In genomic region chr18:4068552-4069158, GRCh38 we compare ENCODE assay signal across 8 cellular contexts.
DNase-seq lines count a peak whose midpoint lies in the region; ATAC-seq and TF ChIP-seq lines count a peak whose summit lies in the region.

No MANE protein-coding gene starts in this region.

- H3K4me1 Mint-ChIP-seq in activated CD4-positive, alpha-beta T cell treated with anti-CD3 and anti-CD28 coated beads for 36 hours, result no peaks in the 10 kb centered on the region

- CTCF ChIA-PET in A673 (lab: Charles Lee), result no interaction called here
- CTCF ChIA-PET in activated CD4-positive, alpha-beta T cell treated with anti-CD3 and anti-CD28 coated beads for 36 hours (lab: Charles Lee), result interaction anchor here (0.6 to 1.3 kb wide), 7 partner anchors 9 to 989 kb away, joined by 3 to 14 read pairs (median 3); no protein-coding TSS in a partner anchor

- no peaks in the 10 kb centered on the region for H3K9me3 Mint-ChIP-seq in activated CD4-positive, alpha-beta T cell treated with anti-CD3 and anti-CD28 coated beads for 36 hours (ENCODE audit: low read depth)

- no peak overlapping the region for H3K4me3 Mint-ChIP-seq in activated CD4-positive, alpha-beta T cell treated with anti-CD3 and anti-CD28 coated beads for 36 hours

- peak; percentile 73 for DNase-seq in A673 (ENCODE audit: low spot score)
- DNase-seq in GM10266 (ENCODE audit: extremely low spot score), result peak; percentile 33
- DNase-seq in NCI-H2029 treated with DMSO at 0.1 percent for 48 hours (lab: John Stamatoyannopoulos, UW), result peak; percentile 10
- peak; percentile 49 for DNase-seq in activated CD4-positive, alpha-beta T cell treated with anti-CD3 and anti-CD28 coated beads for 36 hours
- peak; percentile 61 for DNase-seq in fibroblast of peridontal ligament (ENCODE audit: extremely low read depth)
- DNase-seq in trophoblast cell, result peak; percentile 21 to 70
- no peak for DNase-seq in T-helper 9 cell

- POLR2A ChIA-PET in A673 (lab: Charles Lee; ENCODE audit: low non-redundant PET), result no interaction called here
- POLR2A ChIA-PET in activated CD4-positive, alpha-beta T cell treated with anti-CD3 and anti-CD28 coated beads for 36 hours (lab: Charles Lee), result no interaction called here

- no peak overlapping the region for H2BK120ac ChIP-seq in trophoblast cell (ENCODE audit: insufficient read depth, low read length, poor library complexity)

- H3K79me2 ChIP-seq in trophoblast cell (ENCODE audit: control insufficient read depth, insufficient read depth, low read length, poor library complexity), result no peaks in the 10 kb centered on the region

- no peaks in the 10 kb centered on the region for H3K36me3 Mint-ChIP-seq in activated CD4-positive, alpha-beta T cell treated with anti-CD3 and anti-CD28 coated beads for 36 hours (ENCODE audit: low read depth)

- H3K23ac ChIP-seq in trophoblast cell (ENCODE audit: low read length), result no peak overlapping the region

- no peak overlapping the region for H3K4me2 ChIP-seq in trophoblast cell (ENCODE audit: low read length)

- no peaks in the 10 kb centered on the region for H3K27me3 ChIP-seq in A673 (replicated peaks; ENCODE audit: insufficient read depth, low read depth, low read length, poor library complexity)
- H3K27me3 ChIP-seq in trophoblast cell (ENCODE audit: insufficient read depth, low read length), result no peaks in the 10 kb centered on the region

- no peak overlapping the region for H2BK5ac ChIP-seq in trophoblast cell (ENCODE audit: low read depth, low read length, poor library complexity)

- H3K4ac ChIP-seq in trophoblast cell (ENCODE audit: low read depth, low read length), result no peak overlapping the region

- no TSS peak for BruUV-seq in A673 (replicated peaks; lab: Mats Ljungman, UMichigan)

- H3K4me1 ChIP-seq in A673 (ENCODE audit: insufficient read depth, low read length, poor library complexity, severe bottlenecking), result no peaks in the 10 kb centered on the region
- H3K4me1 ChIP-seq in trophoblast cell (ENCODE audit: control insufficient read depth in 1 of 2, insufficient read depth in 2 of 2, low read length in 2 of 2), result no peaks in the 10 kb centered on the region

- no peak overlapping the region for H4K12ac ChIP-seq in trophoblast cell (ENCODE audit: low read depth, low read length)

- no peak overlapping the region for H2AFZ ChIP-seq in trophoblast cell (ENCODE audit: insufficient read depth, low read length, poor library complexity)

- H3K14ac ChIP-seq in trophoblast cell (ENCODE audit: low read length), result no peak overlapping the region

- peaks cover 14% of the 10 kb centered on the region for H3K9me3 ChIP-seq in A673 (ENCODE audit: low read depth, low read length, poor library complexity, severe bottlenecking)
- no peaks in the 10 kb centered on the region for H3K9me3 ChIP-seq in trophoblast cell (ENCODE audit: insufficient read depth, low read depth, low read length)

- no peak overlapping the region for H3K9ac ChIP-seq in trophoblast cell (ENCODE audit: low read length)

- no peak overlapping the region for H4K91ac ChIP-seq in trophoblast cell (ENCODE audit: low read depth, low read length)

- H3K4me3 ChIP-seq in A673 (ENCODE audit: low read depth, low read length, poor library complexity, severe bottlenecking), result no peak overlapping the region
- no peak overlapping the region for H3K4me3 ChIP-seq in trophoblast cell (ENCODE audit: low read depth, low read length)

- no peak overlapping the region for H3K18ac ChIP-seq in trophoblast cell (ENCODE audit: low read length)

- H3K27me3 Mint-ChIP-seq in activated CD4-positive, alpha-beta T cell treated with anti-CD3 and anti-CD28 coated beads for 36 hours, result peaks cover 12% of the 10 kb centered on the region

- H4K8ac ChIP-seq in trophoblast cell (ENCODE audit: low read depth, low read length), result no peak overlapping the region

- H3K36me3 ChIP-seq in A673 (ENCODE audit: insufficient read depth, low read length, poor library complexity, severe bottlenecking) (no peaks in the 10 kb centered on the region), trophoblast cell (ENCODE audit: control insufficient read depth in 1 of 2, insufficient read depth in 2 of 2, low read length in 2 of 2) (no peaks in the 10 kb centered on the region)

- H2AK5ac ChIP-seq in trophoblast cell (ENCODE audit: low read length), result no peak overlapping the region

- peak; percentile 65 for ATAC-seq in HG02763 (IDR thresholded peaks at IDR 0.05; ENCODE audit: unreplicated experiment)
- peak; percentile 58 for ATAC-seq in activated CD4-positive, alpha-beta T cell treated with anti-CD3 and anti-CD28 coated beads for 36 hours

- H2BK12ac ChIP-seq in trophoblast cell (ENCODE audit: low read length), result no peak overlapping the region

- no peaks in the 10 kb centered on the region for H3K79me1 ChIP-seq in trophoblast cell (ENCODE audit: low read length)

- H3K27ac Mint-ChIP-seq in activated CD4-positive, alpha-beta T cell treated with anti-CD3 and anti-CD28 coated beads for 36 hours, result no peak overlapping the region

- H3K27ac ChIP-seq in A673 (ENCODE audit: low read depth, low read length, poor library complexity, severe bottlenecking) (peak overlapping the region; percentile 21), trophoblast cell (ENCODE audit: low read depth, low read length) (no peak overlapping the region)

- TF ChIP-seq CTCF in A673 (conservative IDR thresholded peaks at IDR 0.05; ENCODE audit: low read depth, low read length) (peak; percentile 82), GM10266 (IDR thresholded peaks at IDR 0.05; ENCODE audit: control insufficient read depth, insufficient read depth, low read depth, missing control alignments) (peak; percentile 68)

- no CpG with 5 or more reads among the region's 5 CpGs for WGBS in trophoblast cell (ENCODE audit: extremely low coverage, insufficient coverage, insufficient read length)

- intact Hi-C loops in A673 (cut with micrococcal nuclease; ENCODE audit: unreplicated experiment), result loop anchor here (5.0 to 10.0 kb wide), 3 partner anchors 64 to 296 kb away; no protein-coding TSS in a partner anchor
- intact Hi-C loops in activated CD4-positive, alpha-beta T cell treated with anti-CD3 and anti-CD28 coated beads for 36 hours (cut with DNase I, micrococcal nuclease), result loop anchor here (1.0 to 5.0 kb wide), 2 partner anchors 297 to 786 kb away; no protein-coding TSS in a partner anchor
